In genomic region chr22:50672471-50673230, GRCh38 we compare ENCODE assay signal across 8 cellular contexts. TPM values are rescaled to one million over a fixed set of nuclear protein-coding genes. Genes with fewer than 3 reads are reported as not detected.
DNase-seq lines count a peak whose midpoint lies in the region; ATAC-seq, FAIRE-seq and TF ChIP-seq lines count a peak whose summit lies in the region.

TSS of gene SHANK3 (plus strand) at chr22:50672823.

- no peak for TF ChIP-seq POLR2A in GM18505 (IDR thresholded peaks at IDR 0.05; ENCODE audit: borderline replicate concordance, extremely low read depth, insufficient read depth, insufficient read length)

- H3K9me3 Mint-ChIP-seq in astrocyte (ENCODE audit: unreplicated experiment), result peaks cover 6% of the 10 kb centered on the region

- peaks cover 3% of the 10 kb centered on the region for H3K4me1 Mint-ChIP-seq in astrocyte (ENCODE audit: low read depth, unreplicated experiment)

- H3K27me3 ChIP-seq in H7 (ENCODE audit: control insufficient read depth, insufficient read depth, low read length) (peaks cover 36% of the 10 kb centered on the region), astrocyte (ENCODE audit: insufficient read depth, low read length) (peaks cover 16% of the 10 kb centered on the region), smooth muscle cell (ENCODE audit: low read depth) (no peaks in the 10 kb centered on the region)

- TF ChIP-seq CTCF in astrocyte (IDR thresholded peaks at IDR 0.05; ENCODE audit: insufficient read depth, low read depth, low read length), result no peak
- no peak for TF ChIP-seq CTCF in smooth muscle cell (IDR thresholded peaks at IDR 0.05; ENCODE audit: borderline replicate concordance, insufficient read depth, poor library complexity, severe bottlenecking)

- H3K4me1 ChIP-seq in astrocyte (ENCODE audit: insufficient read depth, low read length) (peaks cover 2% of the 10 kb centered on the region), smooth muscle cell (ENCODE audit: low read depth) (peaks cover 7% of the 10 kb centered on the region)

- H3K27ac Mint-ChIP-seq in astrocyte (ENCODE audit: unreplicated experiment), result peak within 1 kb of the TSS; percentile 34

- H3K9me3 ChIP-seq in astrocyte (ENCODE audit: insufficient read depth, low read depth, low read length) (peaks cover 4% of the 10 kb centered on the region), smooth muscle cell (replicated peaks; ENCODE audit: low read depth) (no peaks in the 10 kb centered on the region)

- H4K20me1 ChIP-seq in astrocyte (ENCODE audit: insufficient read depth, low read length), result no peaks in the 10 kb centered on the region
- H4K20me1 ChIP-seq in smooth muscle cell (ENCODE audit: low read depth), result no peaks in the 10 kb centered on the region

- WGBS in smooth muscle cell (ENCODE audit: low lambda C conversion rate), result 70% methylated on average over 18 of the region's 23 CpGs

- H3K4me3 ChIP-seq in H7 (ENCODE audit: insufficient read depth, low read depth, low read length), result peak within 1 kb of the TSS; percentile 53
- H3K4me3 ChIP-seq in astrocyte (ENCODE audit: insufficient read depth, low read depth, low read length), result no peak within 1 kb of the TSS
- H3K4me3 ChIP-seq in smooth muscle cell, result peak within 1 kb of the TSS; percentile 48

- no peaks in the 10 kb centered on the region for H3F3A ChIP-seq in smooth muscle cell (ENCODE audit: low read depth)

- no peak for ATAC-seq in GM18505 (IDR thresholded peaks at IDR 0.05; ENCODE audit: unreplicated experiment)
- no peak for ATAC-seq in HG02981 (IDR thresholded peaks at IDR 0.05; ENCODE audit: unreplicated experiment)

- H3K36me3 ChIP-seq in H7 (replicated peaks; ENCODE audit: control insufficient read depth, insufficient read depth, low read length) (no peaks in the 10 kb centered on the region), astrocyte (ENCODE audit: insufficient read depth, low read length) (no peaks in the 10 kb centered on the region), smooth muscle cell (ENCODE audit: low read depth) (no peaks in the 10 kb centered on the region)

- H3K36me3 Mint-ChIP-seq in astrocyte (ENCODE audit: low read depth, unreplicated experiment), result no peaks in the 10 kb centered on the region

- peak; percentile 81 for DNase-seq in H7
- DNase-seq in astrocyte (ENCODE audit: low read depth), result no peak
- peak; percentile 48 for DNase-seq in iPS-NIHi11 (ENCODE audit: low spot score)
- no peak for DNase-seq in smooth muscle cell (lab: John Stamatoyannopoulos, UW; ENCODE audit: unreplicated experiment)
- no peak for DNase-seq in RPMI8226
- no peak for DNase-seq in stimulated activated CD8-positive, alpha-beta memory T cell treated with anti-CD3 and anti-CD28 coated beads, Interleukin-4, amount 100 ng/mL, for 48 hours

- no peak for FAIRE-seq in astrocyte (lab: Jason Lieb, UNC)

- H3K27ac ChIP-seq in astrocyte (ENCODE audit: low read depth, low read length) (no peak within 1 kb of the TSS), smooth muscle cell (ENCODE audit: low read depth) (no peak within 1 kb of the TSS)

- H2AFZ ChIP-seq in astrocyte (ENCODE audit: low read depth, low read length), result no peak within 1 kb of the TSS
- H2AFZ ChIP-seq in smooth muscle cell (ENCODE audit: low read depth), result no peak within 1 kb of the TSS

- H3K4me2 ChIP-seq in astrocyte (ENCODE audit: low read length) (peak within 1 kb of the TSS; percentile 41), smooth muscle cell (peak within 1 kb of the TSS; percentile 88)

- peaks cover 18% of the 10 kb centered on the region for H3K27me3 Mint-ChIP-seq in astrocyte (ENCODE audit: low read depth, unreplicated experiment)

- no peak within 1 kb of the TSS for H3K9ac ChIP-seq in astrocyte (ENCODE audit: low read length)
- no peak within 1 kb of the TSS for H3K9ac ChIP-seq in smooth muscle cell (ENCODE audit: low read depth)

- H3K79me2 ChIP-seq in astrocyte (ENCODE audit: insufficient read depth, low read length) (no peaks in the 10 kb centered on the region), smooth muscle cell (ENCODE audit: low read depth) (no peaks in the 10 kb centered on the region)

- H3K4me3 Mint-ChIP-seq in astrocyte (ENCODE audit: unreplicated experiment), result peak within 1 kb of the TSS; percentile 54

RNA-seq across cellular contexts. Expression of gene SHANK3, which starts in this region (rescaled TPM):
- 1.8 and 2.1 TPM in 2 replicates for total RNA-seq in H7 (2014; rRNA removed; shearing (Covaris generic))
- 10.1 and 10.6 TPM in 2 replicates for total RNA-seq in astrocyte
- 1.3 and 2.0 TPM in 2 replicates for total RNA-seq in smooth muscle cell
- polyA plus RNA-seq in smooth muscle cell, result 1.6 and 1.9 TPM in 2 replicates

Comparison
In these comparisons a context has a peak if more than half of its experiments do, and no peak if none do; other contexts are left out.
1. DNase-seq: peak in H7 (single experiment) and iPS-NIHi11 (single experiment); none in astrocyte (single experiment), smooth muscle cell (single experiment), RPMI8226 (single experiment) and stimulated activated CD8-positive, alpha-beta memory T cell treated with anti-CD3 and anti-CD28 coated beads, Interleukin-4, amount 100 ng/mL, for 48 hours (single experiment).